ENCODE assay signal across 10 cellular contexts in genomic region chr2:174035981-174036742, GRCh38.
DNase-seq lines count a peak whose midpoint lies in the region; ATAC-seq and TF ChIP-seq lines count a peak whose summit lies in the region.
"Had no signal": no experiment of that assay in that cellular context is flagged by ENCODE, and none has a peak within 500 bp of the region (broad histone marks: within the 10 kb centered on the region; RNA-seq: fewer than 3 reads in every experiment).

No MANE protein-coding gene starts in this region.

- TF ChIP-seq POLR2A in NB4 (IDR thresholded peaks at IDR 0.05; ENCODE audit: extremely low read depth, insufficient read length), result no peak

- H3K9me3 ChIP-seq in neutrophil, result no peaks in the 10 kb centered on the region

- no peak overlapping the region for H3K4me3 Mint-ChIP-seq in endothelial cell (ENCODE audit: unreplicated experiment)
- H3K4me3 Mint-ChIP-seq in stimulated activated effector memory CD8-positive, alpha-beta T cell treated with anti-CD3 and anti-CD28 coated beads, Interleukin-12 subunit alpha, Interleukin-12 subunit beta, amount 100 ng/mL, for 72 hours, result no peak overlapping the region

- no peaks in the 10 kb centered on the region for H3K36me3 ChIP-seq in neutrophil

- H3K27me3 ChIP-seq in neutrophil, result no peaks in the 10 kb centered on the region
- H3K27me3 ChIP-seq: hepatocyte had no signal

- peaks cover 80 to 93% of the 10 kb centered on the region in 2 experiments for H3K4me1 ChIP-seq in neutrophil (ENCODE audit: control insufficient read depth in 1 of 2, insufficient read depth in 1 of 2, low read depth in 1 of 2, low read length in 1 of 2)

- H3K9me3 Mint-ChIP-seq in endothelial cell (ENCODE audit: unreplicated experiment), result no peaks in the 10 kb centered on the region
- no peaks in the 10 kb centered on the region for H3K9me3 Mint-ChIP-seq in stimulated activated effector memory CD8-positive, alpha-beta T cell treated with anti-CD3 and anti-CD28 coated beads, Interleukin-12 subunit alpha, Interleukin-12 subunit beta, amount 100 ng/mL, for 72 hours

- H3K27me3 Mint-ChIP-seq in endothelial cell (ENCODE audit: unreplicated experiment), result no peaks in the 10 kb centered on the region

- peaks cover 12% of the 10 kb centered on the region for H3K4me1 Mint-ChIP-seq in endothelial cell (ENCODE audit: unreplicated experiment)
- peaks cover 37% of the 10 kb centered on the region for H3K4me1 Mint-ChIP-seq in stimulated activated effector memory CD8-positive, alpha-beta T cell treated with anti-CD3 and anti-CD28 coated beads, Interleukin-12 subunit alpha, Interleukin-12 subunit beta, amount 100 ng/mL, for 72 hours

- peak; percentile 50 for TF ChIP-seq CTCF in NB4 (IDR thresholded peaks at IDR 0.05; ENCODE audit: low read depth, low read length)
- TF ChIP-seq CTCF in endothelial cell (IDR thresholded peaks at IDR 0.05; ENCODE audit: unreplicated experiment), result peak; percentile 34
- peak; percentile 58 for TF ChIP-seq CTCF in neutrophil (IDR thresholded peaks at IDR 0.05)

- no peak overlapping the region for H3K4me3 ChIP-seq in NB4 (ENCODE audit: low read depth, low read length)
- no peak overlapping the region for H3K4me3 ChIP-seq in neutrophil (ENCODE audit: low read depth in 1 of 2, low read length in 1 of 2)
- H3K4me3 ChIP-seq: hepatocyte had no signal

- DNase-seq in CD1c-positive myeloid dendritic cell (ENCODE audit: extremely low spot score) (peak; percentile 83), NB4 (ENCODE audit: low read depth) (peak; percentile 80), endothelial cell (ENCODE audit: low spot score) (no peak), SHP77 treated with DMSO at 0.1 percent for 48 hours (lab: John Stamatoyannopoulos, UW) (no peak), middle frontal gyrus (ENCODE audit: extremely low spot score, low spot score) (no peak)
- no peak for DNase-seq in activated CD4-positive, alpha-beta T cell treated with anti-CD3 and anti-CD28 coated beads, Interleukin-2, amount 50 U/mL, for 4 hours
- no peak for DNase-seq in stimulated activated effector memory CD8-positive, alpha-beta T cell treated with anti-CD3 and anti-CD28 coated beads, Interleukin-12 subunit alpha, Interleukin-12 subunit beta, amount 100 ng/mL, for 72 hours (ENCODE audit: low spot score in 2 of 2)
- DNase-seq: NCI-H510A treated with DMSO at 0.1 percent for 48 hours had no signal

- H3K27ac Mint-ChIP-seq in endothelial cell (ENCODE audit: unreplicated experiment), result peak overlapping the region; percentile 27
- H3K27ac Mint-ChIP-seq in stimulated activated effector memory CD8-positive, alpha-beta T cell treated with anti-CD3 and anti-CD28 coated beads, Interleukin-12 subunit alpha, Interleukin-12 subunit beta, amount 100 ng/mL, for 72 hours, result no peak overlapping the region

- no peak for ATAC-seq in stimulated activated effector memory CD8-positive, alpha-beta T cell treated with anti-CD3 and anti-CD28 coated beads, Interleukin-12 subunit alpha, Interleukin-12 subunit beta, amount 100 ng/mL, for 72 hours

- peaks cover 4% of the 10 kb centered on the region for H3K36me3 Mint-ChIP-seq in endothelial cell (ENCODE audit: low read depth, unreplicated experiment)
- peaks cover 5% of the 10 kb centered on the region for H3K36me3 Mint-ChIP-seq in stimulated activated effector memory CD8-positive, alpha-beta T cell treated with anti-CD3 and anti-CD28 coated beads, Interleukin-12 subunit alpha, Interleukin-12 subunit beta, amount 100 ng/mL, for 72 hours

- H3K27ac ChIP-seq in neutrophil, result peak overlapping the region; percentile 99
- H3K27ac ChIP-seq: hepatocyte had no signal

Comparison
In these comparisons a context has a peak if more than half of its experiments do, and no peak if none do; other contexts are left out.
1. DNase-seq: peak in CD1c-positive myeloid dendritic cell (single experiment) and NB4 (single experiment); none in endothelial cell (single experiment), SHP77 treated with DMSO at 0.1 percent for 48 hours (single experiment), activated CD4-positive, alpha-beta T cell treated with anti-CD3 and anti-CD28 coated beads, Interleukin-2, amount 50 U/mL, for 4 hours (0 of 2), stimulated activated effector memory CD8-positive, alpha-beta T cell treated with anti-CD3 and anti-CD28 coated beads, Interleukin-12 subunit alpha, Interleukin-12 subunit beta, amount 100 ng/mL, for 72 hours (0 of 2) and middle frontal gyrus (single experiment).
2. Peak in every context shown above with its lines, with median percentiles within 50 percentile points of each other: CTCF ChIP-seq.